In genomic region chr6:133671376-133671775, GRCh38 we compare ENCODE assay signal across 15 cellular contexts.
DNase-seq lines count a peak whose midpoint lies in the region; FAIRE-seq and TF ChIP-seq lines count a peak whose summit lies in the region.
"Had no signal": no experiment of that assay in that cellular context is flagged by ENCODE, and none has a peak within 500 bp of the region (broad histone marks: within the 10 kb centered on the region; RNA-seq: fewer than 3 reads in every experiment).

No MANE protein-coding gene starts in this region.

- no peak overlapping the region for H2BK20ac ChIP-seq in H1 (ENCODE audit: low read length)

- 0 out of 20 replicates have a peak overlapping the region, but pooled peaks of 1 of the 10 experiments have one; percentile 1 for H3K4me3 ChIP-seq in BLaER1 treated with 17β-estradiol and CSF1 and Interleukin-3, amounts not matched to agents 10 nM and 100 nM
- H3K4me3 ChIP-seq in H1 (ENCODE audit: extremely low read depth in 1 of 4, insufficient read depth in 2 of 4, low read depth in 3 of 4, low read length in 4 of 4): no peak overlapping the region
- no peak overlapping the region for H3K4me3 ChIP-seq in neuronal stem cell (ENCODE audit: low read length in 2 of 2)
- no peak overlapping the region for H3K4me3 ChIP-seq in BE2C (ENCODE audit: low read depth, low read length)

- no peaks in the 10 kb centered on the region for H3K9me3 Mint-ChIP-seq in nephron
- H3K9me3 Mint-ChIP-seq: CD8-positive, alpha-beta T cell had no signal

- H3K4me1 ChIP-seq in BLaER1 treated with 17β-estradiol and CSF1 and Interleukin-3, amounts not matched to agents 10 nM and 100 nM: peaks cover 0 to 21% (median 18%) of the 10 kb centered on the region in 10 experiments; a peak in 16 of 20 replicates
- H3K4me1 ChIP-seq in H1 (replicated peaks in 1 of 4; ENCODE audit: control insufficient read depth in 3 of 4, insufficient read depth in 4 of 4, low read length in 3 of 4) (peaks cover 0 to 6% (median 0%) of the 10 kb centered on the region in 4 experiments; a peak in 2 of 7 replicates), neuronal stem cell (ENCODE audit: control insufficient read depth in 2 of 2, insufficient read depth in 1 of 2, low read depth in 1 of 2, low read length in 2 of 2) (no peaks in the 10 kb centered on the region), BE2C (no peaks in the 10 kb centered on the region)

- H4K91ac ChIP-seq in H1 (replicated peaks; ENCODE audit: insufficient read length, low read length) (no peak overlapping the region), neuronal stem cell (ENCODE audit: low read depth, low read length, poor library complexity) (no peak overlapping the region)

- H3K36me3 ChIP-seq in BLaER1 treated with 17β-estradiol and CSF1 and Interleukin-3, amounts not matched to agents 10 nM and 100 nM: no peaks in the 10 kb centered on the region
- H3K36me3 ChIP-seq in H1 (ENCODE audit: control insufficient read depth in 2 of 4, insufficient read depth in 4 of 4, low read length in 3 of 4): no peaks in the 10 kb centered on the region
- no peaks in the 10 kb centered on the region for H3K36me3 ChIP-seq in neuronal stem cell (replicated peaks in 1 of 2; ENCODE audit: control insufficient read depth in 2 of 2, insufficient read depth in 2 of 2, low read length in 2 of 2)
- H3K36me3 ChIP-seq in BE2C: no peaks in the 10 kb centered on the region

- H4K8ac ChIP-seq in H1 (ENCODE audit: extremely low read depth, insufficient read depth, low read length): no peak overlapping the region
- H4K8ac ChIP-seq in neuronal stem cell (ENCODE audit: low read depth, low read length): no peak overlapping the region

- H3K18ac ChIP-seq in H1 (ENCODE audit: extremely low read depth, low read length): no peak overlapping the region
- H3K18ac ChIP-seq in neuronal stem cell (ENCODE audit: low read length): no peak overlapping the region

- TF ChIP-seq EP300 in H1 (IDR thresholded peaks at IDR 0.05; ENCODE audit: borderline replicate concordance in 1 of 2, low read depth in 2 of 2, low read length in 2 of 2): no peak

- H3K4ac ChIP-seq in H1 (replicated peaks; ENCODE audit: insufficient read length, low read depth, low read length): no peak overlapping the region
- H3K4ac ChIP-seq in neuronal stem cell (ENCODE audit: low read length): no peak overlapping the region

- H3K79me1 ChIP-seq in H1 (ENCODE audit: low read depth, low read length): no peaks in the 10 kb centered on the region
- H3K79me1 ChIP-seq in neuronal stem cell (ENCODE audit: low read depth, low read length): no peaks in the 10 kb centered on the region

- no peaks in the 10 kb centered on the region for H3K27me3 Mint-ChIP-seq in nephron (ENCODE audit: low read depth)

- H3K4me1 Mint-ChIP-seq in nephron: peaks cover 21% of the 10 kb centered on the region

- DNase-seq in LHCN-M2 (ENCODE audit: low read depth) (peak; percentile 43), H1 (ENCODE audit: low read depth in 1 of 2, low spot score in 2 of 2) (no peak), neuronal stem cell (ENCODE audit: low spot score) (no peak), BE2C (no peak), SIG-M5 treated with dmso at 0.1 percent for 504 hours (lab: John Stamatoyannopoulos, UW; ENCODE audit: unreplicated experiment) (no peak)
- DNase-seq: AML-193; CD8-positive, alpha-beta T cell; IMR-90; NCI-H1436 treated with DMSO at 0.1 percent for 48 hours; NCI-H2107; NCI-H774; Right ventricle myocardium superior had no signal

- 0 out of 2 replicates have a peak overlapping the region, but pooled peaks have one; percentile 54 for H2BK5ac ChIP-seq in H1 (ENCODE audit: low read depth, low read length)
- no peak overlapping the region for H2BK5ac ChIP-seq in neuronal stem cell (ENCODE audit: low read length)

- H3K23ac ChIP-seq in H1 (ENCODE audit: insufficient read length): no peak overlapping the region
- H3K23ac ChIP-seq in neuronal stem cell (ENCODE audit: low read depth, low read length, poor library complexity): no peak overlapping the region

- H2BK120ac ChIP-seq in H1 (replicated peaks; ENCODE audit: low read depth, low read length): no peak overlapping the region
- no peak overlapping the region for H2BK120ac ChIP-seq in neuronal stem cell (ENCODE audit: low read depth, low read length)

- H3K36me3 Mint-ChIP-seq in nephron (ENCODE audit: low read depth): no peaks in the 10 kb centered on the region
- H3K36me3 Mint-ChIP-seq: CD8-positive, alpha-beta T cell had no signal

- H3K56ac ChIP-seq in H1 (replicated peaks; ENCODE audit: insufficient read length, low read depth, low read length): no peak overlapping the region

- TF ChIP-seq CTCF in H1 (IDR thresholded peaks at IDR 0.05; ENCODE audit: control extremely low read depth in 1 of 3, insufficient read depth in 1 of 3, low read depth in 1 of 3, low read length in 3 of 3) (no peak), nephron (IDR thresholded peaks at IDR 0.05; ENCODE audit: unreplicated experiment in 3 of 3) (no peak), BE2C (IDR thresholded peaks at IDR 0.05; ENCODE audit: low read depth, low read length) (no peak)

- H2BK15ac ChIP-seq in H1 (ENCODE audit: low read length) (no peak overlapping the region), neuronal stem cell (ENCODE audit: low read length) (no peak overlapping the region)

- peak overlapping the region; percentile 48 to 65 (median 55) for H3K27ac Mint-ChIP-seq in nephron
- H3K27ac Mint-ChIP-seq: CD8-positive, alpha-beta T cell had no signal

- TF ChIP-seq POLR2A in H1 (IDR thresholded peaks at IDR 0.05; ENCODE audit: control extremely low read depth in 1 of 2, low read depth in 2 of 2, low read length in 2 of 2): no peak

- peak overlapping the region; percentile 4 to 73 (median 63); a peak in 19 of 22 replicates for H3K4me2 ChIP-seq in BLaER1 treated with 17β-estradiol and CSF1 and Interleukin-3, amounts not matched to agents 10 nM and 100 nM
- H3K4me2 ChIP-seq in H1 (ENCODE audit: insufficient read depth in 1 of 2, low read depth in 2 of 2, low read length in 2 of 2) (no peak overlapping the region), neuronal stem cell (ENCODE audit: insufficient read depth, low read length, poor library complexity, severe bottlenecking) (no peak overlapping the region)

- H3K79me2 ChIP-seq in H1 (ENCODE audit: control insufficient read depth in 1 of 2, insufficient read depth in 2 of 2, low read length in 2 of 2): no peaks in the 10 kb centered on the region

- H3K9me3 ChIP-seq in BLaER1 treated with 17β-estradiol and CSF1 and Interleukin-3, amounts not matched to agents 10 nM and 100 nM (replicated peaks in 1 of 11): peaks cover 0 to 8% (median 3%) of the 10 kb centered on the region in 11 experiments; a peak in 3 of 22 replicates
- no peaks in the 10 kb centered on the region; a peak in 1 of 4 replicates for H3K9me3 ChIP-seq in H1 (ENCODE audit: insufficient read depth in 2 of 2, low read depth in 1 of 2, low read length in 1 of 2)
- no peaks in the 10 kb centered on the region for H3K9me3 ChIP-seq in neuronal stem cell (replicated peaks in 1 of 2; ENCODE audit: control insufficient read depth in 2 of 2, insufficient read depth in 1 of 2, low read depth in 1 of 2, low read length in 2 of 2)
- no peaks in the 10 kb centered on the region for H3K9me3 ChIP-seq in BE2C

- H2AFZ ChIP-seq in H1 (ENCODE audit: low read length) (no peak overlapping the region), neuronal stem cell (ENCODE audit: low read length) (no peak overlapping the region)

- H2AK5ac ChIP-seq in H1 (ENCODE audit: low read depth, low read length): no peak overlapping the region
- no peak overlapping the region for H2AK5ac ChIP-seq in neuronal stem cell (ENCODE audit: low read depth, low read length)

- no peak overlapping the region for H3K4me3 Mint-ChIP-seq in nephron
- H3K4me3 Mint-ChIP-seq: CD8-positive, alpha-beta T cell had no signal

- no peaks in the 10 kb centered on the region for H3K23me2 ChIP-seq in H1 (ENCODE audit: low read depth, low read length)

- H3K14ac ChIP-seq in H1 (ENCODE audit: insufficient read length): no peak overlapping the region
- no peak overlapping the region for H3K14ac ChIP-seq in neuronal stem cell (ENCODE audit: low read length)

- whole genome bisulfite sequencing in H1 (ENCODE audit: extremely low coverage in 1 of 2, insufficient coverage in 1 of 2, insufficient read length in 1 of 2, insufficient replicate concordance in 2 of 2, low coverage in 1 of 2, low lambda C conversion rate in 2 of 2, missing lambda C conversion rate in 1 of 2), 2 experiments: 92% methylated on average over 1 of the region's 1 CpG; no CpG with 5 or more reads in 1 of the 2 experiments
- no CpG with 5 or more reads among the region's 1 CpG for WGBS in neuronal stem cell (ENCODE audit: extremely low coverage in 2 of 2, insufficient read length in 2 of 2, insufficient replicate concordance in 1 of 2), 2 donors

- no peak for FAIRE-seq in H1 (lab: Jason Lieb, UNC)
- FAIRE-seq: D721Med had no signal

- H2BK12ac ChIP-seq in H1 (ENCODE audit: low read depth, low read length) (no peak overlapping the region), neuronal stem cell (ENCODE audit: low read length) (no peak overlapping the region)

- POLR2A ChIA-PET in H1 (lab: Charles Lee; ENCODE audit: partially characterized antibody): no interaction called here

- CTCF ChIA-PET in H1 (lab: Charles Lee; ENCODE audit: partially characterized antibody): interaction anchor here (0.7 kb wide), 1 partner anchor 146 kb away, joined by 3 read pairs; no protein-coding TSS in a partner anchor

- no peaks in the 10 kb centered on the region for H3K27me3 ChIP-seq in BLaER1 treated with 17β-estradiol and CSF1 and Interleukin-3, amounts not matched to agents 10 nM and 100 nM
- H3K27me3 ChIP-seq in H1 (replicated peaks in 1 of 4; ENCODE audit: control insufficient read depth in 3 of 4, extremely low read depth in 1 of 4, insufficient read depth in 3 of 4, low read length in 3 of 4): no peaks in the 10 kb centered on the region
- no peaks in the 10 kb centered on the region for H3K27me3 ChIP-seq in neuronal stem cell (ENCODE audit: control insufficient read depth in 3 of 3, insufficient read depth in 3 of 3, low read depth in 1 of 3, low read length in 3 of 3)
- peaks cover 28% of the 10 kb centered on the region for H3K27me3 ChIP-seq in BE2C

- H3K9ac ChIP-seq in BLaER1 treated with 17β-estradiol and CSF1 and Interleukin-3, amounts not matched to agents 10 nM and 100 nM: peak overlapping the region in 2 of 11 experiments; percentile 10 to 15; a peak in 1 of 22 replicates
- H3K9ac ChIP-seq in H1 (replicated peaks in 1 of 4; ENCODE audit: extremely low read depth in 1 of 4, low read depth in 3 of 4, low read length in 3 of 4): no peak overlapping the region
- no peak overlapping the region for H3K9ac ChIP-seq in neuronal stem cell (ENCODE audit: low read depth, low read length, poor library complexity)

- no peak for TF ChIP-seq RAD21 in H1 (IDR thresholded peaks at IDR 0.05 in 1 of 2, conservative IDR thresholded peaks at IDR 0.05 in 1 of 2; ENCODE audit: low read depth in 2 of 2, low read length in 2 of 2)

- peak overlapping the region in 5 of 11 experiments; percentile 3 to 69 (median 29); a peak in 6 of 22 replicates for H3K27ac ChIP-seq in BLaER1 treated with 17β-estradiol and CSF1 and Interleukin-3, amounts not matched to agents 10 nM and 100 nM
- no peak overlapping the region for H3K27ac ChIP-seq in H1 (ENCODE audit: low read depth, low read length)
- no peak overlapping the region for H3K27ac ChIP-seq in neuronal stem cell (replicated peaks; ENCODE audit: low read length)

- H4K20me1 ChIP-seq in BLaER1 treated with 17β-estradiol and CSF1 and Interleukin-3, amounts not matched to agents 10 nM and 100 nM: no peaks in the 10 kb centered on the region
- no peaks in the 10 kb centered on the region for H4K20me1 ChIP-seq in H1 (replicated peaks in 1 of 2; ENCODE audit: control insufficient read depth in 1 of 2, insufficient read depth in 2 of 2, low read length in 2 of 2)

- no peak overlapping the region for H4K5ac ChIP-seq in H1 (ENCODE audit: insufficient read length, low read depth, low read length)

Comparison
In these comparisons a context has a peak if more than half of its experiments do, and no peak if none do; other contexts are left out.
1. H3K4me2 ChIP-seq: peak in BLaER1 treated with 17β-estradiol and CSF1 and Interleukin-3, amounts not matched to agents 10 nM and 100 nM (11 of 11); none in H1 (0 of 2) and neuronal stem cell (single experiment).